12 cellular contexts compared by ENCODE assay signal in genomic region chr2:201730651-201731280, GRCh38. TPM values are rescaled to one million over a fixed set of nuclear protein-coding genes. Genes with fewer than 3 reads are reported as not detected.
"Had no signal": no experiment of that assay in that cellular context is flagged by ENCODE, and none has a peak within 500 bp of the region (broad histone marks: within the 10 kb centered on the region; RNA-seq: fewer than 3 reads in every experiment).

No MANE protein-coding gene starts in this region.

- DNase-seq: activated B cell treated with CpG ODN at 0.5 μM for 24 hours; amygdala; effector memory CD8-positive, alpha-beta T cell; SHP77; stimulated activated CD4-positive, alpha-beta T cell treated with anti-CD3 and anti-CD28 coated beads, Interleukin-2, amount 100 ng/mL, for 24 hours; T-cell; upper lobe of left lung had no signal

- H3K27me3 ChIP-seq: cardiac muscle cell, upper lobe of left lung had no signal

- H3K9me3 ChIP-seq: thoracic aorta, upper lobe of left lung had no signal

- ATAC-seq: effector memory CD8-positive, alpha-beta T cell; SK-N-SH treated with all-trans-retinoic acid at 6 μM for 48 hours; T-cell had no signal

- H3K4me1 ChIP-seq: upper lobe of left lung had no signal

- H3K27ac ChIP-seq: cardiac muscle cell, thoracic aorta, upper lobe of left lung had no signal

- H3K4me3 ChIP-seq: cardiac muscle cell, thoracic aorta, upper lobe of left lung had no signal

RNA-seq across cellular contexts. Expression of gene MPP4, which starts 32.3 kb away (rescaled TPM):
- total RNA-seq: activated B cell treated with CpG ODN at 0.5 μM for 24 hours; activated T-helper 1 cell treated with anti-CD3 and anti-CD28 coated beads, Interleukin-12 subunit alpha, Interleukin-12 subunit beta, Interleukin-2, Interleukin-4 antibody, amounts not matched to agents 30 ng/mL and 10 ng/mL and 1 ng/mL, durations not matched to agents 14 hours and 24 hours and 36 hours; progenitor cell of endocrine pancreas had no signal
